Comparison of ENCODE assay signal across 11 cellular contexts in the genomic region with DNA sequence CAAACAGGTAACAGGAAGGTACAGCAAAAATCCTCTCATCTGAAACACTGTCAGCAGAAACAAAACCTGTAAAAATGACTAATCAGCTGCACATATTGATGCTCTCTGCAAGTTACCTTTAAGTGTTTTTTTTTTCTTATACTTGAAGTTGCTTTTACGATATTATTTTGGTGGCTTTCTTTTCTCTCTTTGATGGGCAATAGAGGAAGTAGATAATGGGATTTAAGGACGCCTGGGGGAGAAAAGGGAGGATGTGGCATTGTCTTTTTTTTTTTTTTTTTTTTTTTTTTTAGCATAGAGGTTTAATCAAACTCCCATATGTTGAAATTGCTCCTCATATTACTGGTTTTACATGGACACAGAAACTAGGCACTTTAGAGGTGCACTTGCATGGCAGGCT. TPM values are rescaled to one million over a fixed set of nuclear protein-coding genes. Genes with fewer than 3 reads are reported as not detected.
DNase-seq lines count a peak whose midpoint lies in the region; ATAC-seq and TF ChIP-seq lines count a peak whose summit lies in the region.
"Had no signal": no experiment of that assay in that cellular context is flagged by ENCODE, and none has a peak within 500 bp of the region (broad histone marks: within the 10 kb centered on the region; RNA-seq: fewer than 3 reads in every experiment).

No MANE protein-coding gene starts in this region.

- peaks cover 10% of the 10 kb centered on the region; the same call in 1 of the 2 replicates for H3F3A ChIP-seq in DOHH2 (ENCODE audit: control insufficient read depth, insufficient read depth)

- TF ChIP-seq CTCF in DOHH2 (IDR thresholded peaks at IDR 0.05; ENCODE audit: low read depth, low read length, poor library complexity, severe bottlenecking) (no peak), OCI-LY3 (IDR thresholded peaks at IDR 0.05; ENCODE audit: low read depth, low read length) (no peak), GM20000 (IDR thresholded peaks at IDR 0.05; ENCODE audit: extremely low read depth, missing control alignments) (no peak)

- H3K36me3 ChIP-seq in DOHH2 (ENCODE audit: control insufficient read depth, low read length): no peaks in the 10 kb centered on the region
- peaks cover 12% of the 10 kb centered on the region for H3K36me3 ChIP-seq in OCI-LY3 (replicated peaks; ENCODE audit: low read depth, low read length)

- H3K79me2 ChIP-seq in DOHH2 (ENCODE audit: control insufficient read depth, low read length) (no peaks in the 10 kb centered on the region), OCI-LY3 (ENCODE audit: low read length) (no peaks in the 10 kb centered on the region)

- no peak overlapping the region for H2AFZ ChIP-seq in OCI-LY3 (ENCODE audit: low read depth, low read length)

- DNase-seq in AML-193 (lab: John Stamatoyannopoulos, UW): peak; percentile 16 to 34
- DNase-seq in central memory CD4-positive, alpha-beta T cell: peak; percentile 78
- no peak for DNase-seq in occipital lobe (lab: John Stamatoyannopoulos, UW)
- no peak for DNase-seq in GM20000 (ENCODE audit: low spot score)
- DNase-seq: NCI-H1092 treated with DMSO at 0.1 percent for 48 hours had no signal

- H4K20me1 ChIP-seq in DOHH2 (ENCODE audit: control insufficient read depth, insufficient read depth, low read depth, low read length): no peaks in the 10 kb centered on the region
- no peaks in the 10 kb centered on the region for H4K20me1 ChIP-seq in OCI-LY3 (ENCODE audit: insufficient read depth, low read length)

- H3K9ac ChIP-seq in OCI-LY3 (ENCODE audit: low read length): no peak overlapping the region

- ATAC-seq in HG02610 (IDR thresholded peaks at IDR 0.05; ENCODE audit: unreplicated experiment): no peak
- ATAC-seq in HG02870 (IDR thresholded peaks at IDR 0.05; ENCODE audit: unreplicated experiment): no peak

- H3K27ac ChIP-seq in DOHH2 (ENCODE audit: low read depth, low read length) (no peak overlapping the region), OCI-LY3 (ENCODE audit: low read length) (0 out of 2 replicates have a peak overlapping the region, but pooled peaks have one; percentile 10)
- H3K27ac ChIP-seq: coronary artery, HL-60 had no signal

- no peaks in the 10 kb centered on the region for H3K9me2 ChIP-seq in DOHH2 (replicated peaks; ENCODE audit: control insufficient read depth, low read length)

- H3K27me3 ChIP-seq in DOHH2 (ENCODE audit: control insufficient read depth, low read length) (no peaks in the 10 kb centered on the region), OCI-LY3 (ENCODE audit: low read depth, low read length) (peaks cover 13% of the 10 kb centered on the region; the same call in 1 of the 2 replicates)

- H3K4me2 ChIP-seq in DOHH2 (ENCODE audit: low read length): peak overlapping the region; percentile 40
- peak overlapping the region; percentile 86 for H3K4me2 ChIP-seq in OCI-LY3 (ENCODE audit: low read length)

- H3K9me3 ChIP-seq in DOHH2 (ENCODE audit: control insufficient read depth, insufficient read depth, low read length): no peaks in the 10 kb centered on the region
- H3K9me3 ChIP-seq in OCI-LY3 (ENCODE audit: insufficient read depth, low read length): no peaks in the 10 kb centered on the region

- H3K4me1 ChIP-seq in DOHH2 (ENCODE audit: control insufficient read depth, low read length) (peaks cover 35% of the 10 kb centered on the region), OCI-LY3 (ENCODE audit: low read length) (peaks cover 55% of the 10 kb centered on the region)

- no peak overlapping the region for H3K4me3 ChIP-seq in DOHH2 (ENCODE audit: low read length)
- peak overlapping the region; percentile 13; the same call in 1 of the 2 replicates for H3K4me3 ChIP-seq in OCI-LY3 (ENCODE audit: low read length)
- H3K4me3 ChIP-seq: coronary artery had no signal

RNA-seq across cellular contexts. Expression of a gene that starts 11.4 kb away (rescaled TPM):
- total RNA-seq in occipital lobe: 48.2 TPM

RNA-seq across cellular contexts. Expression of a gene that starts 35.5 kb away (rescaled TPM):
- 35.1 TPM for total RNA-seq in occipital lobe

Comparison
In these comparisons a context has a peak if more than half of its experiments do, and no peak if none do; other contexts are left out.
1. DNase-seq: peak in AML-193 (2 of 2) and central memory CD4-positive, alpha-beta T cell (single experiment); none in occipital lobe (single experiment) and GM20000 (single experiment).